1 cellular context compared by ENCODE assay signal in the genomic region with DNA sequence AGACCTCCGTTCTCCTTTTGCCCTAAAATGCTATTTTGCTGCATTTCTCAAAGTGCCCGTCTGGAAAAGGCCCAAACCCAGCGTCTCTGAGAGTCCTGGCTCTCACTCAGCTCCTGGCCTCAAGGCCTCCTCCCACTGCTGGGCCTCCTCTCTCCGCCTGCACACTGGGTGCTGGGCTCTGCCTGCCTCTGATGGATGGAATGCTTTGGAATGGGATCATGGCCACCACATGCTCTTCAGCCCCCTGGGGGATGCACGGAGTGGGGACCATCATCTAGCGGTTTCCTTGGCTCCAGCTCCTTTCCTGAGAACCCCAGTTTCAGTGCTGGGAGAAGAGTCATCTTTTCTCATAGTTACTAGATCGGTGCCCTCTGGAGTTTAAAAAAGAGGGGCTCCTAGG.
TF ChIP-seq lines count a peak whose summit lies in the region.

No MANE protein-coding gene starts in this region.

TF ChIP-seq in H1, 55 proteins besides CTCF, POLR2A, EP300 and RAD21:
- no peak for TF ChIP-seq JUND (IDR thresholded peaks at IDR 0.05; ENCODE audit: low read length)
- TF ChIP-seq, protein P1, sequence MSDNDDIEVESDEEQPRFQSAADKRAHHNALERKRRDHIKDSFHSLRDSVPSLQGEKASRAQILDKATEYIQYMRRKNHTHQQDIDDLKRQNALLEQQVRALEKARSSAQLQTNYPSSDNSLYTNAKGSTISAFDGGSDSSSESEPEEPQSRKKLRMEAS (IDR thresholded peaks at IDR 0.05), result peak; percentile 27; the same call in 1 of the 2 replicates
